12 cellular contexts compared by ENCODE assay signal in genomic region chr9:79663878-79664277, GRCh38.
DNase-seq lines count a peak whose midpoint lies in the region; ATAC-seq, FAIRE-seq and TF ChIP-seq lines count a peak whose summit lies in the region.
"Had no signal": no experiment of that assay in that cellular context is flagged by ENCODE, and none has a peak within 500 bp of the region (broad histone marks: within the 10 kb centered on the region; RNA-seq: fewer than 3 reads in every experiment).

No MANE protein-coding gene starts in this region.

- TF ChIP-seq CTCF in heart right ventricle (IDR thresholded peaks at IDR 0.05) (no peak), kidney (IDR thresholded peaks at IDR 0.05; ENCODE audit: borderline replicate concordance, extremely low read depth, insufficient read depth) (no peak), type B pancreatic cell (conservative IDR thresholded peaks at IDR 0.05) (no peak), testis (IDR thresholded peaks at IDR 0.05) (no peak)

- H3K4me1 ChIP-seq in heart right ventricle (peaks cover 0 to 53% (median 42%) of the 10 kb centered on the region in 9 donors), kidney (ENCODE audit: control insufficient read depth in 1 of 2, insufficient read depth in 1 of 2, low read depth in 1 of 2, low read length in 2 of 2) (peaks cover 3 to 4% of the 10 kb centered on the region in 2 donors), testis (peaks cover 21% of the 10 kb centered on the region)

- H3K36me3 ChIP-seq in heart right ventricle (no peaks in the 10 kb centered on the region), kidney (ENCODE audit: control insufficient read depth in 1 of 2, insufficient read depth in 2 of 2, low read length in 2 of 2) (no peaks in the 10 kb centered on the region), testis (ENCODE audit: low read depth, missing control alignments) (no peaks in the 10 kb centered on the region)
- H3K36me3 ChIP-seq: lower lobe of right lung had no signal

- H3K4me1 Mint-ChIP-seq in type B pancreatic cell (ENCODE audit: unreplicated experiment) = peaks cover 55% of the 10 kb centered on the region

- DNase-seq in heart right ventricle = no peak
- DNase-seq in Right ventricle myocardium inferior (ENCODE audit: missing footprints) = no peak
- DNase-seq in kidney = peak; percentile 54
- DNase-seq in type B pancreatic cell (ENCODE audit: extremely low spot score, unreplicated experiment) = no peak
- no peak for DNase-seq in GM12892 (ENCODE audit: insufficient read length)
- DNase-seq in testis = no peak
- DNase-seq: activated T-cell treated with anti-CD3 and anti-CD28 coated beads, Interleukin-2, amount 50 U/mL, for 72 hours; lower lobe of right lung had no signal

- no peak overlapping the region for H3K27ac ChIP-seq in heart right ventricle
- no peak overlapping the region for H3K27ac ChIP-seq in kidney (ENCODE audit: low read depth in 2 of 2, low read length in 2 of 2)
- no peak overlapping the region for H3K27ac ChIP-seq in testis
- H3K27ac ChIP-seq: lower lobe of right lung had no signal

- H3K9me3 Mint-ChIP-seq in type B pancreatic cell = no peaks in the 10 kb centered on the region
- H3K9me3 Mint-ChIP-seq: activated T-cell treated with anti-CD3 and anti-CD28 coated beads, Interleukin-2, amount 50 U/mL, for 72 hours had no signal

- peaks cover 20% of the 10 kb centered on the region for H3K36me3 Mint-ChIP-seq in type B pancreatic cell

- no peak for TF ChIP-seq POLR2A in GM12892 (IDR thresholded peaks at IDR 0.05; ENCODE audit: low read depth, low read length)
- no peak for TF ChIP-seq POLR2A in testis (IDR thresholded peaks at IDR 0.05)

- FAIRE-seq in kidney (lab: Jason Lieb, UNC) = no peak
- no peak for FAIRE-seq in GM12892 (lab: Jason Lieb, UNC)

- intact Hi-C loops in heart right ventricle (cut with DNase I) (loop anchor here in 5 of 10 donors (2.0 to 10.0 kb wide), 5 partner anchors 48 to 92 kb away; partner anchors contain the start of gene TLE4 (in 3 of the 5)), Right ventricle myocardium inferior (cut with DNase I) (no loop called here), kidney (cut with DNase I) (no loop called here), testis (cut with DNase I; ENCODE audit: low total_unique reads) (no loop called here)

- no peak overlapping the region for H3K9ac ChIP-seq in kidney (ENCODE audit: low read length in 2 of 2)

- H3K4me3 ChIP-seq in heart right ventricle = peak overlapping the region in 1 of 10 donors; percentile 18
- H3K4me3 ChIP-seq in kidney (ENCODE audit: low read length in 2 of 2) = no peak overlapping the region
- no peak overlapping the region for H3K4me3 ChIP-seq in testis
- H3K4me3 ChIP-seq: lower lobe of right lung, smooth muscle cell had no signal

- no peaks in the 10 kb centered on the region for H3K27me3 ChIP-seq in heart right ventricle
- H3K27me3 ChIP-seq in testis = no peaks in the 10 kb centered on the region
- H3K27me3 ChIP-seq: neutrophil had no signal

- peak overlapping the region; percentile 17 for H3K27ac Mint-ChIP-seq in type B pancreatic cell
- H3K27ac Mint-ChIP-seq: activated T-cell treated with anti-CD3 and anti-CD28 coated beads, Interleukin-2, amount 50 U/mL, for 72 hours had no signal

- 77 to 81% methylated on average over 13 of the region's 13 CpGs for WGBS in heart right ventricle, 2 donors
- 75 to 77% methylated on average over 13 of the region's 13 CpGs for WGBS in testis, 2 donors

- ATAC-seq in heart right ventricle (peak in 5 of 8 donors; percentile 26 to 43 (median 40)), Right ventricle myocardium inferior (no peak), SK-N-SH treated with all-trans-retinoic acid at 6 μM for 48 hours (peak; percentile 45), HG02973 (IDR thresholded peaks at IDR 0.05; ENCODE audit: unreplicated experiment) (no peak)
- ATAC-seq: activated T-cell treated with anti-CD3 and anti-CD28 coated beads, Interleukin-2, amount 50 U/mL, for 72 hours; lower lobe of right lung had no signal

- H3K4me3 Mint-ChIP-seq in type B pancreatic cell = peak overlapping the region; percentile 65
- H3K4me3 Mint-ChIP-seq: activated T-cell treated with anti-CD3 and anti-CD28 coated beads, Interleukin-2, amount 50 U/mL, for 72 hours had no signal

- H3K9me3 ChIP-seq in heart right ventricle (no peaks in the 10 kb centered on the region), kidney (ENCODE audit: control insufficient read depth in 1 of 2, low read length in 2 of 2) (no peaks in the 10 kb centered on the region), testis (no peaks in the 10 kb centered on the region)
- H3K9me3 ChIP-seq: lower lobe of right lung, neutrophil had no signal

- H3K27me3 Mint-ChIP-seq in type B pancreatic cell = no peaks in the 10 kb centered on the region

TF ChIP-seq in SK-N-SH treated with all-trans-retinoic acid at 6 μM for 48 hours, 23 proteins besides CTCF, POLR2A, EP300 and RAD21:
- TF ChIP-seq PPARA (CRISPR knock-in tag; IDR thresholded peaks at IDR 0.05; ENCODE audit: borderline replicate concordance) = no peak
- no peak for TF ChIP-seq SNAI2 (CRISPR knock-in tag; IDR thresholded peaks at IDR 0.05)
- TF ChIP-seq ISL1 (CRISPR knock-in tag; IDR thresholded peaks at IDR 0.05) = no peak
- TF ChIP-seq POU6F1 (CRISPR knock-in tag; IDR thresholded peaks at IDR 0.05; ENCODE audit: borderline replicate concordance, low read depth) = no peak
- no peak for TF ChIP-seq GLIS3 (CRISPR knock-in tag; IDR thresholded peaks at IDR 0.05)
- TF ChIP-seq TSHZ2 (CRISPR knock-in tag; IDR thresholded peaks at IDR 0.05) = no peak
- TF ChIP-seq BACH2 (CRISPR knock-in tag; IDR thresholded peaks at IDR 0.05; ENCODE audit: borderline replicate concordance) = no peak
- TF ChIP-seq TCF4 (CRISPR knock-in tag; IDR thresholded peaks at IDR 0.05; ENCODE audit: borderline replicate concordance) = no peak
- TF ChIP-seq ZFP30 (CRISPR knock-in tag; IDR thresholded peaks at IDR 0.05) = no peak
- no peak for TF ChIP-seq RARB (CRISPR knock-in tag; IDR thresholded peaks at IDR 0.05)
- TF ChIP-seq TOX (CRISPR knock-in tag; IDR thresholded peaks at IDR 0.05; ENCODE audit: borderline replicate concordance) = no peak
- TF ChIP-seq ZNF8 (CRISPR knock-in tag; IDR thresholded peaks at IDR 0.05) = no peak
- no peak for TF ChIP-seq OSR1 (CRISPR knock-in tag; IDR thresholded peaks at IDR 0.05)
- no peak for TF ChIP-seq ZNF70 (CRISPR knock-in tag; IDR thresholded peaks at IDR 0.05)
- no peak for TF ChIP-seq ZC3H10 (CRISPR knock-in tag; IDR thresholded peaks at IDR 0.05)
TF ChIP-seq in SK-N-SH treated with all-trans-retinoic acid at 6 μM for 48 hours: peak in this region for 0.

Comparison
In these comparisons a context has a peak if more than half of its experiments do, and no peak if none do; other contexts are left out.
1. ATAC-seq: peak in heart right ventricle (5 of 8) and SK-N-SH treated with all-trans-retinoic acid at 6 μM for 48 hours (single experiment); none in Right ventricle myocardium inferior (single experiment) and HG02973 (single experiment).